Comparison of ENCODE assay signal across 8 cellular contexts in the genomic region with DNA sequence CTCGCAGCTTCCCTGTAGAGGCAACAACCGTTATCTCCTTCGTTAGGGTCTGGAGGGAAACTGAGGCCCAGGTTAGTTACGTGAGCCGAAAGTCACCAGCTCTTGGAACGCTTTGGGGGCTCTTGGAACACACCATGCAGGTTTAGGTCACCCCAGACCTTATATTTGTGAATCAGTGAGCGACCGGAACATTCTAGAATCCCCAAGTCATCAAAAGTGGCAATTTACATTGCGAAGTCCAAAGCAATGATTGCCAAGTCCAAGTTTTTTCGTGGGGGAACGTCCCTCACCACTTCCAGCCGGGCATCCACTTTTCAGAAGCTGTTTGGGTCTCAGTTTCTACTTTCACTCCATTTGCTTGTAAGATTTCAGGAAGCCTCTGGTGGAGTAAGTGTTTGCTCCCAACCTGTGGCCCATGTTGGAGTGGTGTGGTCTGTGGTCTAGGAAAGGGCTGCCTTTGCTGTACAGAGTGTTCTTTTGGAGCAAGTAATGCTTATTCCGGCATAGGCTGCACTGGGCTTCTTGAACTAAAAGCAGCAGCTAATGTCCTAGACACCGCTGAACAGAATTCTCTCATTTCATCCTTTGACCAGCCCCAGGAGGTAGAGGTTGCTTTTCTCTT. TPM values are rescaled to one million over a fixed set of nuclear protein-coding genes. Genes with fewer than 3 reads are reported as not detected.
DNase-seq lines count a peak whose midpoint lies in the region; ATAC-seq, FAIRE-seq and TF ChIP-seq lines count a peak whose summit lies in the region.

No MANE protein-coding gene starts in this region.

- H3K27me3 ChIP-seq in KMS-11 (ENCODE audit: insufficient read depth, low read depth) (no peaks in the 10 kb centered on the region), mucosa of rectum (ENCODE audit: control insufficient read depth in 2 of 2, insufficient read depth in 2 of 2, low read length in 2 of 2) (no peaks in the 10 kb centered on the region)

- peak overlapping the region; percentile 80 for H3K27ac ChIP-seq in KMS-11
- peak overlapping the region; percentile 87 to 90 for H3K27ac ChIP-seq in mucosa of rectum (ENCODE audit: low read depth in 2 of 2, low read length in 2 of 2)

- FAIRE-seq in HTR-8/SVneo (lab: Jason Lieb, UNC): no peak

- peak overlapping the region; percentile 82 for H3K4me2 ChIP-seq in KMS-11

- peaks cover 11% of the 10 kb centered on the region for H3K4me1 ChIP-seq in KMS-11 (ENCODE audit: low read depth, poor library complexity, severe bottlenecking)
- H3K4me1 ChIP-seq in mucosa of rectum (ENCODE audit: control insufficient read depth in 2 of 2, insufficient read depth in 2 of 2, low read length in 2 of 2): peaks cover 10 to 12% of the 10 kb centered on the region in 2 donors

- DNase-seq in AG09309 (ENCODE audit: low read depth) (no peak), cerebellar cortex (ENCODE audit: low spot score) (peak; percentile 51), left lobe of liver (ENCODE audit: low spot score) (no peak), SHP77 treated with DMSO at 0.1 percent for 48 hours (lab: John Stamatoyannopoulos, UW) (no peak), HTR-8/SVneo (ENCODE audit: insufficient read length, low spot score) (no peak)

- peak overlapping the region; percentile 95 for H2AFZ ChIP-seq in KMS-11 (ENCODE audit: low read depth)

- H3K9me3 ChIP-seq in mucosa of rectum (ENCODE audit: control insufficient read depth in 2 of 2, low read length in 2 of 2): no peaks in the 10 kb centered on the region

- H3K4me3 ChIP-seq in AG09309 (ENCODE audit: control insufficient read depth, low read depth, low read length) (peak overlapping the region; percentile 57), KMS-11 (IDR thresholded peaks at IDR 0.05; ENCODE audit: insufficient read depth, low read depth, low read length) (no peak overlapping the region), mucosa of rectum (ENCODE audit: low read length in 2 of 2) (peak overlapping the region; percentile 63 to 79)

- no peaks in the 10 kb centered on the region for H4K20me1 ChIP-seq in KMS-11 (ENCODE audit: insufficient read depth)

- TF ChIP-seq CTCF in AG09309 (IDR thresholded peaks at IDR 0.05; ENCODE audit: control insufficient read depth, insufficient read depth, low read depth, low read length, missing control alignments) (no peak), KMS-11 (conservative IDR thresholded peaks at IDR 0.05; ENCODE audit: low read depth, low read length) (no peak)

- no peaks in the 10 kb centered on the region for H3K79me2 ChIP-seq in KMS-11 (ENCODE audit: insufficient read depth, low read depth)

- H3K36me3 ChIP-seq in KMS-11 (ENCODE audit: insufficient read depth): no peaks in the 10 kb centered on the region
- no peaks in the 10 kb centered on the region for H3K36me3 ChIP-seq in mucosa of rectum (ENCODE audit: control insufficient read depth in 2 of 2, insufficient read depth in 2 of 2, low read length in 2 of 2)

- ATAC-seq in GM21526 (IDR thresholded peaks at IDR 0.05; ENCODE audit: low FRiP score, unreplicated experiment): no peak
- no peak for ATAC-seq in left lobe of liver

- H3K9ac ChIP-seq in KMS-11: peak overlapping the region; percentile 96
- peak overlapping the region; percentile 75 to 81 for H3K9ac ChIP-seq in mucosa of rectum (ENCODE audit: low read depth in 1 of 2, low read length in 2 of 2)

RNA-seq across cellular contexts. Expression of a gene that starts 32.8 kb away (rescaled TPM):
- total RNA-seq in left lobe of liver: 6.9 TPM
